ENCODE assay signal across 9 cellular contexts in genomic region chr3:154334973-154335420, GRCh38. TPM values are rescaled to one million over a fixed set of nuclear protein-coding genes. Genes with fewer than 3 reads are reported as not detected.
A peak's percentile ranks its signal among the peaks of the same experiment; 100 is the strongest.
DNase-seq lines count a peak whose midpoint lies in the region; ATAC-seq and TF ChIP-seq lines count a peak whose summit lies in the region.
"Had no signal": no experiment of that assay in that cellular context is flagged by ENCODE, and none has a peak within 500 bp of the region (broad histone marks: within the 10 kb centered on the region; RNA-seq: fewer than 3 reads in every experiment).

No MANE protein-coding gene starts in this region.

- ATAC-seq in GM21576 (IDR thresholded peaks at IDR 0.05; ENCODE audit: unreplicated experiment), result peak; percentile 64

- H3K4me3 Mint-ChIP-seq in mesothelial cell of epicardium, result no peak overlapping the region
- H3K4me3 Mint-ChIP-seq in activated CD4-positive, alpha-beta memory T cell treated with anti-CD3 and anti-CD28 coated beads for 36 hours, result no peak overlapping the region
- no peak overlapping the region for H3K4me3 Mint-ChIP-seq in activated naive CD4-positive, alpha-beta T cell treated with anti-CD3 and anti-CD28 coated beads for 36 hours
- H3K4me3 Mint-ChIP-seq in activated CD4-positive, alpha-beta T cell treated with anti-CD3 and anti-CD28 coated beads, Interleukin-2, amount 10 ng/mL, durations not matched to agents 7 days and 5 days, result no peak overlapping the region
- H3K4me3 Mint-ChIP-seq: memory B cell had no signal

- intact Hi-C loops in activated CD4-positive, alpha-beta memory T cell treated with anti-CD3 and anti-CD28 coated beads for 36 hours (cut with micrococcal nuclease), result loop anchor here (2.0 to 5.0 kb wide), 2 partner anchors 988 to 1367 kb away; no protein-coding TSS in a partner anchor
- intact Hi-C loops in activated naive CD4-positive, alpha-beta T cell treated with anti-CD3 and anti-CD28 coated beads for 36 hours (cut with micrococcal nuclease), result loop anchor here (1.0 kb wide), 2 partner anchors 988 to 1367 kb away; no protein-coding TSS in a partner anchor

- H3K9me3 Mint-ChIP-seq in mesothelial cell of epicardium, result no peaks in the 10 kb centered on the region
- no peaks in the 10 kb centered on the region for H3K9me3 Mint-ChIP-seq in activated CD4-positive, alpha-beta memory T cell treated with anti-CD3 and anti-CD28 coated beads for 36 hours
- no peaks in the 10 kb centered on the region for H3K9me3 Mint-ChIP-seq in activated naive CD4-positive, alpha-beta T cell treated with anti-CD3 and anti-CD28 coated beads for 36 hours
- no peaks in the 10 kb centered on the region for H3K9me3 Mint-ChIP-seq in activated CD4-positive, alpha-beta T cell treated with anti-CD3 and anti-CD28 coated beads, Interleukin-2, amount 10 ng/mL, durations not matched to agents 7 days and 5 days
- H3K9me3 Mint-ChIP-seq: memory B cell had no signal

- POLR2A ChIA-PET in activated CD4-positive, alpha-beta memory T cell treated with anti-CD3 and anti-CD28 coated beads for 36 hours (lab: Charles Lee), result no interaction called here
- POLR2A ChIA-PET in activated CD4-positive, alpha-beta T cell treated with anti-CD3 and anti-CD28 coated beads, Interleukin-2, amount 10 ng/mL, durations not matched to agents 7 days and 5 days (lab: Charles Lee), result no interaction called here

- DNase-seq in COLO829 (ENCODE audit: low spot score), result peak; percentile 34
- peak; percentile 8 for DNase-seq in NCI-H226
- peak; percentile 19 to 66 for DNase-seq in T47D (ENCODE audit: low read depth in 1 of 2, low spot score in 1 of 2)
- no peak for DNase-seq in mesothelial cell of epicardium (ENCODE audit: low spot score in 2 of 2, unreplicated experiment in 2 of 2)
- DNase-seq in activated CD4-positive, alpha-beta memory T cell treated with anti-CD3 and anti-CD28 coated beads for 36 hours, result no peak
- DNase-seq in activated naive CD4-positive, alpha-beta T cell treated with anti-CD3 and anti-CD28 coated beads for 36 hours, result no peak
- no peak for DNase-seq in activated CD4-positive, alpha-beta T cell treated with anti-CD3 and anti-CD28 coated beads, Interleukin-2, amount 10 ng/mL, durations not matched to agents 7 days and 5 days

- no peak overlapping the region for H3K27ac Mint-ChIP-seq in mesothelial cell of epicardium
- no peak overlapping the region for H3K27ac Mint-ChIP-seq in activated CD4-positive, alpha-beta memory T cell treated with anti-CD3 and anti-CD28 coated beads for 36 hours
- H3K27ac Mint-ChIP-seq in activated naive CD4-positive, alpha-beta T cell treated with anti-CD3 and anti-CD28 coated beads for 36 hours, result no peak overlapping the region
- no peak overlapping the region for H3K27ac Mint-ChIP-seq in activated CD4-positive, alpha-beta T cell treated with anti-CD3 and anti-CD28 coated beads, Interleukin-2, amount 10 ng/mL, durations not matched to agents 7 days and 5 days
- H3K27ac Mint-ChIP-seq: memory B cell had no signal

- in situ Hi-C loops in T47D (cut with HindIII; ENCODE audit: low pct_unique_long_range_greater_than_20kb, low sequenced_read_pairs), result no loop called here

- no peaks in the 10 kb centered on the region for H3K36me3 Mint-ChIP-seq in mesothelial cell of epicardium
- no peaks in the 10 kb centered on the region for H3K36me3 Mint-ChIP-seq in activated CD4-positive, alpha-beta memory T cell treated with anti-CD3 and anti-CD28 coated beads for 36 hours
- H3K36me3 Mint-ChIP-seq in activated naive CD4-positive, alpha-beta T cell treated with anti-CD3 and anti-CD28 coated beads for 36 hours (ENCODE audit: low read depth), result no peaks in the 10 kb centered on the region
- H3K36me3 Mint-ChIP-seq in activated CD4-positive, alpha-beta T cell treated with anti-CD3 and anti-CD28 coated beads, Interleukin-2, amount 10 ng/mL, durations not matched to agents 7 days and 5 days (ENCODE audit: low read depth), result no peaks in the 10 kb centered on the region

- H3K27me3 Mint-ChIP-seq in mesothelial cell of epicardium (ENCODE audit: low read depth), result no peaks in the 10 kb centered on the region
- peaks cover 8% of the 10 kb centered on the region for H3K27me3 Mint-ChIP-seq in activated CD4-positive, alpha-beta memory T cell treated with anti-CD3 and anti-CD28 coated beads for 36 hours
- peaks cover 3% of the 10 kb centered on the region for H3K27me3 Mint-ChIP-seq in activated naive CD4-positive, alpha-beta T cell treated with anti-CD3 and anti-CD28 coated beads for 36 hours (ENCODE audit: low read depth)
- peaks cover 10% of the 10 kb centered on the region for H3K27me3 Mint-ChIP-seq in activated CD4-positive, alpha-beta T cell treated with anti-CD3 and anti-CD28 coated beads, Interleukin-2, amount 10 ng/mL, durations not matched to agents 7 days and 5 days

- peak; percentile 73 for TF ChIP-seq CTCF in mesothelial cell of epicardium (IDR thresholded peaks at IDR 0.05; ENCODE audit: unreplicated experiment)

- H3K4me1 Mint-ChIP-seq in mesothelial cell of epicardium, result no peaks in the 10 kb centered on the region
- H3K4me1 Mint-ChIP-seq in activated CD4-positive, alpha-beta memory T cell treated with anti-CD3 and anti-CD28 coated beads for 36 hours (ENCODE audit: low read depth), result no peaks in the 10 kb centered on the region
- no peaks in the 10 kb centered on the region for H3K4me1 Mint-ChIP-seq in activated naive CD4-positive, alpha-beta T cell treated with anti-CD3 and anti-CD28 coated beads for 36 hours (ENCODE audit: low read depth)
- no peaks in the 10 kb centered on the region for H3K4me1 Mint-ChIP-seq in activated CD4-positive, alpha-beta T cell treated with anti-CD3 and anti-CD28 coated beads, Interleukin-2, amount 10 ng/mL, durations not matched to agents 7 days and 5 days
- H3K4me1 Mint-ChIP-seq: memory B cell had no signal

- CTCF ChIA-PET in activated CD4-positive, alpha-beta memory T cell treated with anti-CD3 and anti-CD28 coated beads for 36 hours (lab: Charles Lee), result interaction anchor here (0.7 to 1.7 kb wide), 4 partner anchors 19 to 1367 kb away, joined by 3 to 5 read pairs (median 3); no protein-coding TSS in a partner anchor
- CTCF ChIA-PET in activated naive CD4-positive, alpha-beta T cell treated with anti-CD3 and anti-CD28 coated beads for 36 hours (lab: Charles Lee), result interaction anchor here (0.6 to 1.5 kb wide), 2 partner anchors 10 to 19 kb away, joined by 3 to 5 read pairs; no protein-coding TSS in a partner anchor
- CTCF ChIA-PET in activated CD4-positive, alpha-beta T cell treated with anti-CD3 and anti-CD28 coated beads, Interleukin-2, amount 10 ng/mL, durations not matched to agents 7 days and 5 days (lab: Charles Lee), result interaction anchor here (0.5 kb wide), 1 partner anchor 249 kb away, joined by 3 read pairs; no protein-coding TSS in a partner anchor

RNA-seq across cellular contexts. Expression of gene DHX36, which starts 10.7 kb away (rescaled TPM):
- 94.0 to 112 TPM (median 110 TPM) in 3 replicates for total RNA-seq in mesothelial cell of epicardium
- total RNA-seq in activated CD4-positive, alpha-beta memory T cell treated with anti-CD3 and anti-CD28 coated beads for 36 hours, result 10 to 100 TPM; 65.5 to 71.1 TPM
- total RNA-seq in activated naive CD4-positive, alpha-beta T cell treated with anti-CD3 and anti-CD28 coated beads for 36 hours, result 10 to 100 TPM; 58.2 to 62.6 TPM
- total RNA-seq in activated CD4-positive, alpha-beta T cell treated with anti-CD3 and anti-CD28 coated beads, Interleukin-2, amount 10 ng/mL, durations not matched to agents 7 days and 5 days, result 10 to 100 TPM; 64.4 to 72.0 TPM

Comparison
In these comparisons a context has a peak if more than half of its experiments do, and no peak if none do; other contexts are left out.
1. DNase-seq: peak in COLO829 (single experiment), NCI-H226 (single experiment) and T47D (2 of 2); none in mesothelial cell of epicardium (0 of 2), activated CD4-positive, alpha-beta memory T cell treated with anti-CD3 and anti-CD28 coated beads for 36 hours (single experiment), activated naive CD4-positive, alpha-beta T cell treated with anti-CD3 and anti-CD28 coated beads for 36 hours (single experiment) and activated CD4-positive, alpha-beta T cell treated with anti-CD3 and anti-CD28 coated beads, Interleukin-2, amount 10 ng/mL, durations not matched to agents 7 days and 5 days (single experiment).